Comparison of ENCODE assay signal across 28 cellular contexts in the genomic region with DNA sequence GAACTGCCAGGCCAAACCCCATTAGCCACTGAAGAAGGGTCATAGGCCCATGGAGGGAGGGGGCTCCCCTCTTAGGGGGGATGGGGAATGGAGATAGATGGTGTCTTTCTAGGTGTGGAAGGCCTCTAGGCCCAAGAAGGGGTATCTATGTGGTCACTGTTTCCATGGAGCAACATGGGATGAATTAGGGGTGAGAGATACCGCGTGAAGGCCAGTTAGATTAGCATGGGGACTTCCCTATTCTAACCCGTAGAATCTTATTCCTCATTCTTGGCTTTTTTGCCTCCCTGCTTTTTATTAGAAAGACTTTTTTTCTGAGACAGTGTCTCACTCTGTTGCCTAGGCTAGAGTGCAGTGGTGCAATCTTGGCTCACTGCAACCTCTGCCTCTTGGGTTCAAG. TPM values are rescaled to one million over a fixed set of nuclear protein-coding genes. Genes with fewer than 3 reads are reported as not detected.
A peak's percentile ranks its signal among the peaks of the same experiment; 100 is the strongest.
DNase-seq lines count a peak whose midpoint lies in the region; ATAC-seq, FAIRE-seq and TF ChIP-seq lines count a peak whose summit lies in the region.
"Had no signal": no experiment of that assay in that cellular context is flagged by ENCODE, and none has a peak within 500 bp of the region (broad histone marks: within the 10 kb centered on the region; RNA-seq: fewer than 3 reads in every experiment).

No MANE protein-coding gene starts in this region.

- no peak for TF ChIP-seq EP300 in K562 (IDR thresholded peaks at IDR 0.05; ENCODE audit: low read length)

- BruUV-seq in K562 (replicated peaks; lab: Mats Ljungman, UMichigan), result no TSS peak

- H3K27ac ChIP-seq in K562 (ENCODE audit: extremely low read depth, low read depth, low read length), result no peak overlapping the region
- H3K27ac ChIP-seq: PC-9, SJSA1, transverse colon, WERI-Rb-1 had no signal

- peaks cover 6% of the 10 kb centered on the region; the same call in 1 of the 2 replicates for H4K20me1 ChIP-seq in K562 (replicated peaks; ENCODE audit: control insufficient read depth, insufficient read depth, low read length)

- no peak for TF ChIP-seq RAD21 in K562 (CRISPR knock-in tag; conservative IDR thresholded peaks at IDR 0.05 in 1 of 2, IDR thresholded peaks at IDR 0.05 in 1 of 2)

- H3K9me3 ChIP-seq in K562 (replicated peaks; ENCODE audit: control insufficient read depth, insufficient read depth, low read depth, low read length), result no peaks in the 10 kb centered on the region
- H3K9me3 ChIP-seq: SJSA1, transverse colon had no signal

- intact Hi-C loops in K562 (cut with micrococcal nuclease), result loop anchor here (5.0 kb wide), 1 partner anchor 84 kb away; no protein-coding TSS in a partner anchor

- peak; percentile 50 for DNase-seq in activated effector memory CD4-positive, alpha-beta T cell treated with anti-CD3 and anti-CD28 coated beads, Interleukin-2, amount 50 U/mL, for 16 hours
- DNase-seq in activated effector memory CD4-positive, alpha-beta T cell treated with Interleukin-2 at 50 U/mL for 16 hours, result no peak
- DNase-seq in OCI-M1 (lab: John Stamatoyannopoulos, UW) (peak; percentile 71), K562 (ENCODE audit: extremely low read depth in 1 of 4, low spot score in 3 of 4) (no peak), mucosa of gallbladder (ENCODE audit: low spot score) (no peak), RPMI8226 (no peak), GF-D8 (lab: John Stamatoyannopoulos, UW) (no peak)
- DNase-seq: 8988T; activated CD8-positive, alpha-beta memory T cell treated with anti-CD3 and anti-CD28 coated beads, Interleukin-2, amount 50 U/mL, for 4 hours; activated naive CD8-positive, alpha-beta T cell treated with anti-CD3 and anti-CD28 coated beads, Interleukin-2, amount 10 ng/mL, durations not matched to agents 7 days and 5 days; caudate nucleus; COR-L47; GOT3; NCI-H1092 treated with DMSO at 0.1 percent for 48 hours; NCI-H1930; NCI-H2227 treated with DMSO at 0.1 percent for 48 hours; stimulated activated CD4-positive, alpha-beta T cell treated with anti-CD3 and anti-CD28 coated beads, Interleukin-15, amount 100 ng/mL, for 24 hours; transverse colon had no signal

- in situ Hi-C loops in K562 (cut with MboI), result no loop called here

- peaks cover 27 to 64% of the 10 kb centered on the region in 2 experiments for H3K27me3 ChIP-seq in K562 (ENCODE audit: control insufficient read depth in 2 of 2, insufficient read depth in 2 of 2, low read length in 2 of 2)
- H3K27me3 ChIP-seq: SJSA1, transverse colon had no signal

- no peaks in the 10 kb centered on the region for H3K36me3 ChIP-seq in K562 (ENCODE audit: control insufficient read depth, insufficient read depth, low read length)
- H3K36me3 ChIP-seq: SJSA1, transverse colon, WERI-Rb-1 had no signal

- no peak overlapping the region for H2AFZ ChIP-seq in K562 (ENCODE audit: low read depth, low read length)
- H2AFZ ChIP-seq: PC-9 had no signal

- TF ChIP-seq POLR2A in K562 (conservative IDR thresholded peaks at IDR 0.05), result no peak

- no peak for FAIRE-seq in K562 (lab: Jason Lieb, UNC)
- FAIRE-seq: endometrium, islet of Langerhans had no signal

- H3K9me1 ChIP-seq in K562 (ENCODE audit: control insufficient read depth, insufficient read depth, low read length), result peaks cover 3% of the 10 kb centered on the region

- TF ChIP-seq CTCF in K562 (IDR thresholded peaks at IDR 0.05 in 2 of 3, conservative IDR thresholded peaks at IDR 0.05 in 1 of 3; ENCODE audit: insufficient read depth in 2 of 3, low read depth in 1 of 3, low read length in 3 of 3), result no peak

- 3% methylated on average over 3 of the region's 3 CpGs for WGBS in K562 (ENCODE audit: insufficient coverage, low coverage, missing lambda C conversion rate)

- H3K9ac ChIP-seq in K562 (ENCODE audit: insufficient read depth in 1 of 2, low read depth in 2 of 2, low read length in 2 of 2), result no peak overlapping the region

- H3K79me2 ChIP-seq in K562 (ENCODE audit: control insufficient read depth, insufficient read depth, low read length), result no peaks in the 10 kb centered on the region

- POLR2A ChIA-PET in K562 (lab: Yijun Ruan, JAX), result interaction anchor here (0.9 kb wide), 2 partner anchors 9 to 15 kb away, joined by 3 read pairs; no protein-coding TSS in a partner anchor

- CTCF ChIA-PET in K562 (lab: Yijun Ruan, JAX; ENCODE audit: low intra/inter-chr PET ratio), result no interaction called here

- ATAC-seq in K562 (no peak), esophagus mucosa (no peak)

- no peak overlapping the region for H3K4me3 ChIP-seq in K562
- H3K4me3 ChIP-seq: PC-9, SJSA1, transverse colon had no signal

- no peak overlapping the region for H3K4me2 ChIP-seq in K562 (ENCODE audit: insufficient read depth, low read length)
- H3K4me2 ChIP-seq: PC-9 had no signal

- peaks cover 0 to 5% of the 10 kb centered on the region in 2 experiments; a peak in 2 of 5 replicates for H3K4me1 ChIP-seq in K562 (replicated peaks in 1 of 2; ENCODE audit: control insufficient read depth in 2 of 2, insufficient read depth in 2 of 2, low read length in 2 of 2)
- H3K4me1 ChIP-seq: SJSA1, transverse colon had no signal

TF ChIP-seq in K562, 482 proteins besides CTCF, POLR2A, EP300 and RAD21:
- TF ChIP-seq WHSC1 (IDR thresholded peaks at IDR 0.05; ENCODE audit: low read length) (no peak), SPI1 (IDR thresholded peaks at IDR 0.05; ENCODE audit: borderline replicate concordance, low read depth, low read length) (peak; percentile 80; the same call in 1 of the 2 replicates)

RNA-seq across cellular contexts. Expression of gene RAB44, which starts 3.2 kb away (rescaled TPM):
- not detected in 2 replicates for total RNA-seq in K562 (2011; cell fraction: chromatin; rRNA removed; ENCODE audit: low replicate concordance)
- 0.17 TPM in 1 of 2 replicates, not detected in the other for total RNA-seq in K562 (2011; cell fraction: nucleolus; rRNA removed)
- not detected in 2 replicates for total RNA-seq in K562 (2011; cell fraction: nucleoplasm; rRNA removed)
- total RNA-seq in K562 (2014; rRNA removed) (not detected in 2 replicates), K562 (2014; rRNA removed; fragmentation: Illumina TruSeq; extraction: Trizol) (not detected in 2 replicates), K562 (2015; rRNA removed; fragmentation: Illumina TruSeq; extraction: Trizol) (not detected in 2 replicates), K562 (2021) (not detected in 2 replicates), mucosa of gallbladder (0.75 TPM), esophagus mucosa (0.36 TPM)
- polyA plus RNA-seq in K562 (2011; rRNA removed) (not detected in 2 replicates), K562 (2014; fragmentation: Illumina TruSeq; extraction: Trizol) (not detected in 2 replicates), K562 (2014; fragmentation: Nextera tagmentation; extraction: Ambion mirVana) (not detected), K562 (2014; rRNA removed) (not detected in 2 replicates)
- polyA plus RNA-seq in K562 (2011; cell fraction: cytosol; rRNA removed), result not detected in 2 replicates
- polyA plus RNA-seq in K562 (2011; cell fraction: nucleus; rRNA removed), result not detected in 2 replicates
- 0.10 TPM in 1 of 2 replicates, not detected in the other for polyA plus RNA-seq in K562 (2012)
- not detected in 2 replicates for polyA minus RNA-seq in K562 (2011; rRNA and poly(A)+ RNA removed)
- not detected in 2 replicates for polyA minus RNA-seq in K562 (2011; cell fraction: cytosol; rRNA and poly(A)+ RNA removed)
- not detected in 2 replicates for polyA minus RNA-seq in K562 (2011; cell fraction: nucleus; rRNA and poly(A)+ RNA removed)
- total RNA-seq: activated naive CD8-positive, alpha-beta T cell treated with anti-CD3 and anti-CD28 coated beads, Interleukin-2, amount 10 ng/mL, durations not matched to agents 7 days and 5 days; HT-29; neural crest cell; PC-9; progenitor cell of endocrine pancreas; SJSA1 had no signal
- polyA plus RNA-seq: fibroblast of lung had no signal

RNA-seq across cellular contexts. Expression of gene CDKN1A, which starts 22.3 kb away (rescaled TPM):
- 2.3 and 8.5 TPM in 2 replicates for total RNA-seq in K562 (2011; cell fraction: chromatin; rRNA removed; ENCODE audit: low replicate concordance)
- total RNA-seq in K562 (2011; cell fraction: nucleolus; rRNA removed), result 6.4 and 8.2 TPM in 2 replicates
- total RNA-seq in K562 (2011; cell fraction: nucleoplasm; rRNA removed), result 5.9 and 9.0 TPM in 2 replicates
- total RNA-seq in K562 (2014; rRNA removed) (5.1 and 5.6 TPM in 2 replicates), K562 (2014; rRNA removed; fragmentation: Illumina TruSeq; extraction: Trizol) (2.5 and 3.3 TPM in 2 replicates), K562 (2015; rRNA removed; fragmentation: Illumina TruSeq; extraction: Trizol) (2.1 TPM in 2 replicates), K562 (2021) (7.3 and 8.1 TPM in 2 replicates), mucosa of gallbladder (71.2 TPM), esophagus mucosa (145 TPM)
- polyA plus RNA-seq in K562 (2011; rRNA removed) (7.6 and 9.2 TPM in 2 replicates), K562 (2014; fragmentation: Illumina TruSeq; extraction: Trizol) (5.8 and 7.7 TPM in 2 replicates), K562 (2014; fragmentation: Nextera tagmentation; extraction: Ambion mirVana) (under 1 TPM; 0.25 to 0.49 TPM), K562 (2014; rRNA removed) (5.9 and 7.0 TPM in 2 replicates)
- polyA plus RNA-seq in K562 (2011; cell fraction: cytosol; rRNA removed), result 10.9 and 18.9 TPM in 2 replicates
- polyA plus RNA-seq in K562 (2011; cell fraction: nucleus; rRNA removed), result 9.1 and 12.7 TPM in 2 replicates
- polyA plus RNA-seq in K562 (2012), result 8.9 and 18.7 TPM in 2 replicates
- polyA minus RNA-seq in K562 (2011; rRNA and poly(A)+ RNA removed), result 2.5 and 3.7 TPM in 2 replicates
- 3.7 and 5.2 TPM in 2 replicates for polyA minus RNA-seq in K562 (2011; cell fraction: cytosol; rRNA and poly(A)+ RNA removed)
- 3.1 and 4.0 TPM in 2 replicates for polyA minus RNA-seq in K562 (2011; cell fraction: nucleus; rRNA and poly(A)+ RNA removed)

Comparison
In these comparisons a context has a peak if more than half of its experiments do, and no peak if none do; other contexts are left out.
1. DNase-seq: peak in activated effector memory CD4-positive, alpha-beta T cell treated with anti-CD3 and anti-CD28 coated beads, Interleukin-2, amount 50 U/mL, for 16 hours (single experiment) and OCI-M1 (single experiment); none in activated effector memory CD4-positive, alpha-beta T cell treated with Interleukin-2 at 50 U/mL for 16 hours (single experiment), K562 (0 of 4), mucosa of gallbladder (single experiment), RPMI8226 (single experiment) and GF-D8 (single experiment).